26 cellular contexts compared by ENCODE assay signal in the genomic region with DNA sequence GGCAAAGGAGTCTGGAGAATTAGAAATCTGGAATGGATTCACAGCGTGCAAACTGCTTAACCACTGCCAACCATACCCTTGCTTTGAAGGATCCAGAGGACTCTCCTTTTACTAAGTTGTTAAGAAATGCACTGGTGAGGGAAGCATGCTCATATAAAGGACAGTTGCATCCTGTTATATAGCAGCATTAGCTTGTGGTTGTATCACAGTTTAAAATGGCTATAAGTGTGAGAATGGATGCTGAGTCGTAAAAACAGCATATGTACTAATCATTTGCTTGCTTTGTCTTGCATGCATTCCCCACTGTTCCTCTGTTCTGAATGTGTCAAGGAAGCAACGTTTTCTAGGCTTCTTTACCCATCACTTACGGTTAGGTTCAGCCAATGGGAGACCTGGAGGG.
"Had no signal": no experiment of that assay in that cellular context is flagged by ENCODE, and none has a peak within 500 bp of the region (broad histone marks: within the 10 kb centered on the region; RNA-seq: fewer than 3 reads in every experiment).

No MANE protein-coding gene starts in this region.

- H2AFZ ChIP-seq: hepatocyte had no signal

- FAIRE-seq: pancreas had no signal

- H3K4me3 ChIP-seq: hepatocyte, left ventricle myocardium inferior, lung, pancreas, prostate gland, skin epidermis, tibial nerve, upper lobe of left lung, vagina had no signal

- H3K4me3 Mint-ChIP-seq: mesothelial cell of epicardium; naive B cell; natural killer cell treated with Interleukin-12 subunit alpha and Interleukin-12 subunit beta and Interleukin-15 and Interleukin-18, amount 100 ng/mL, for 72 hours; stimulated activated naive B cell treated with anti-CD40 and anti-IgM and Interleukin-4, amounts not matched to agents 10 μg/mL and 1 μg/mL and 100 μg/mL, for 72 hours; stimulated activated naive CD8-positive, alpha-beta T cell treated with anti-CD3 and anti-CD28 coated beads, Interleukin-15, Interleukin-2, amounts not matched to agents 100 ng/mL and 50 ng/mL, for 24 hours had no signal

- ATAC-seq: pancreas; right cardiac atrium; sciatic nerve; stimulated activated naive B cell treated with anti-CD40 and anti-IgM and Interleukin-4, amounts not matched to agents 10 μg/mL and 1 μg/mL and 100 μg/mL, for 72 hours had no signal

- H3K9me3 Mint-ChIP-seq: mesothelial cell of epicardium; naive B cell; natural killer cell treated with Interleukin-12 subunit alpha and Interleukin-12 subunit beta and Interleukin-15 and Interleukin-18, amount 100 ng/mL, for 72 hours; stimulated activated naive CD8-positive, alpha-beta T cell treated with anti-CD3 and anti-CD28 coated beads, Interleukin-15, Interleukin-2, amounts not matched to agents 100 ng/mL and 50 ng/mL, for 24 hours had no signal

- H3K4me2 ChIP-seq: hepatocyte had no signal

- H3K36me3 ChIP-seq: left ventricle myocardium inferior, pancreas, prostate gland, tibial nerve, upper lobe of left lung, vagina had no signal

- H3K79me2 ChIP-seq: hepatocyte had no signal

- DNase-seq: islet precursor cell; left ventricle myocardium inferior; mesendoderm; naive B cell; nucleus accumbens; pancreas; posterior cingulate gyrus; retina; right cardiac atrium; stimulated activated CD4-positive, alpha-beta T cell treated with anti-CD3 and anti-CD28 coated beads, Interleukin-12 subunit alpha, Interleukin-12 subunit beta, amount 100 ng/mL, for 4 hours; stimulated activated CD4-positive, alpha-beta T cell treated with anti-CD3 and anti-CD28 coated beads, Interleukin-15, amount 100 ng/mL, for 24 hours; stimulated activated CD4-positive, alpha-beta T cell treated with anti-CD3 and anti-CD28 coated beads, Interleukin-2, amount 100 ng/mL, for 24 hours; stimulated activated CD4-positive, alpha-beta T cell treated with anti-CD3 and anti-CD28 coated beads, Interleukin-4, amount 100 ng/mL, for 1 hour; stimulated activated naive B cell treated with anti-CD40 and anti-IgM and Interleukin-4, amounts not matched to agents 10 μg/mL and 1 μg/mL and 100 μg/mL, for 72 hours; substantia nigra; upper lobe of left lung had no signal

- H3K27ac ChIP-seq: hepatocyte, left ventricle myocardium inferior, pancreas, prostate gland, skin epidermis, tibial nerve, upper lobe of left lung, vagina had no signal

- H3K27me3 ChIP-seq: hepatocyte, pancreas, tibial nerve, upper lobe of left lung, vagina had no signal

- H3K9me3 ChIP-seq: left ventricle myocardium inferior, pancreas, prostate gland, tibial nerve, upper lobe of left lung, vagina had no signal

- H3K4me1 Mint-ChIP-seq: naive B cell; stimulated activated naive B cell treated with anti-CD40 and anti-IgM and Interleukin-4, amounts not matched to agents 10 μg/mL and 1 μg/mL and 100 μg/mL, for 72 hours had no signal

- H3K4me1 ChIP-seq: left ventricle myocardium inferior, prostate gland, tibial nerve, upper lobe of left lung, vagina had no signal

- H3K27ac Mint-ChIP-seq: mesothelial cell of epicardium; naive B cell; natural killer cell treated with Interleukin-12 subunit alpha and Interleukin-12 subunit beta and Interleukin-15 and Interleukin-18, amount 100 ng/mL, for 72 hours; stimulated activated naive CD8-positive, alpha-beta T cell treated with anti-CD3 and anti-CD28 coated beads, Interleukin-15, Interleukin-2, amounts not matched to agents 100 ng/mL and 50 ng/mL, for 24 hours had no signal

- H3K27me3 Mint-ChIP-seq: naive B cell; natural killer cell treated with Interleukin-12 subunit alpha and Interleukin-12 subunit beta and Interleukin-15 and Interleukin-18, amount 100 ng/mL, for 72 hours; stimulated activated naive B cell treated with anti-CD40 and anti-IgM and Interleukin-4, amounts not matched to agents 10 μg/mL and 1 μg/mL and 100 μg/mL, for 72 hours; stimulated activated naive CD8-positive, alpha-beta T cell treated with anti-CD3 and anti-CD28 coated beads, Interleukin-15, Interleukin-2, amounts not matched to agents 100 ng/mL and 50 ng/mL, for 24 hours had no signal
